9 cellular contexts compared by ENCODE assay signal in the genomic region with DNA sequence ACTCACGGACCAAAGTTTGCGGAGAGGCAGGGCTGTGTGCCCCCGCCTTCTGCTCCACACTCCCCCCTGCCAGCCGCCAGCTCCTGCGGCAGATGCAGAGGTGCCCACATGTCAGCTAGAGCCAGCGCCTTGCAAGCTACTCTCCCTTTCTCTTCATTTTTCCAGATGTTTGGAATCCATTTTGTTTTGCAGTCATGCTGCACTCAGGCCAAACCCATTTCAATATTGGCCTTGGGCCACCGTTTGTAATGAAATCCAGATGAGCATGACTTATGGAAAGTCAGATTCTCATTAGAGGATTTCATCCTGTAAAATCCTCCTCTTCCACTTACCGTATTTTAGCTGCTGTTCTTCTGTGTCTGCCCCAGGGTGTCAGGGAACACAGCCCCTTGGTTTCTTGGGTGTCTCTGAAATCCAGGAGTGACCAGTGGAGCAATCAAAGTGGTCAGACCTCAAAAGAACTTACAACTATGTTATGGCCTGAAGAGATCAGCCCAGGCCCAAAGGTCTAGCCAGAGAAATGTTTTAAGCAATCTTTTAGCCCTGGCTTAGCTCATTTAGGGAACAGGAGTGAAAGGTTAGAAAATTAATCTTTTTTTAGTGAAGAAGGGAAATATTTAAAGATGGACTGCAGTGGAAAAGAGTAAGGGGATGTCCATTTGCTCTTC.
DNase-seq lines count a peak whose midpoint lies in the region; ATAC-seq, FAIRE-seq and TF ChIP-seq lines count a peak whose summit lies in the region.
"Had no signal": no experiment of that assay in that cellular context is flagged by ENCODE, and none has a peak within 500 bp of the region (broad histone marks: within the 10 kb centered on the region; RNA-seq: fewer than 3 reads in every experiment).

No MANE protein-coding gene starts in this region.

- ATAC-seq in HG03460 (IDR thresholded peaks at IDR 0.05; ENCODE audit: unreplicated experiment): no peak
- ATAC-seq in foreskin keratinocyte: no peak

- peaks cover 22% of the 10 kb centered on the region for H3K4me1 ChIP-seq in A673 (ENCODE audit: insufficient read depth, low read length, poor library complexity, severe bottlenecking)
- H3K4me1 ChIP-seq in foreskin keratinocyte: no peaks in the 10 kb centered on the region

- peaks cover 87% of the 10 kb centered on the region for H3K36me3 Mint-ChIP-seq in nephron (ENCODE audit: low read depth)

- peak overlapping the region; percentile 69 for H3K27ac ChIP-seq in A673 (ENCODE audit: low read depth, low read length, poor library complexity, severe bottlenecking)
- no peak overlapping the region for H3K27ac ChIP-seq in foreskin keratinocyte

- H3K27me3 Mint-ChIP-seq in nephron (ENCODE audit: low read depth): no peaks in the 10 kb centered on the region
- H3K27me3 Mint-ChIP-seq: CD4-positive, CD25-positive, alpha-beta regulatory T cell had no signal

- FAIRE-seq in endometrium (lab: Jason Lieb, UNC): peak; percentile 92

- POLR2A ChIA-PET in A673 (lab: Charles Lee; ENCODE audit: low non-redundant PET): no interaction called here

- H3K4me3 ChIP-seq in A673 (ENCODE audit: low read depth, low read length, poor library complexity, severe bottlenecking): no peak overlapping the region

- H3K9me3 ChIP-seq in A673 (ENCODE audit: low read depth, low read length, poor library complexity, severe bottlenecking): no peaks in the 10 kb centered on the region

- intact Hi-C loops in A673 (cut with micrococcal nuclease; ENCODE audit: unreplicated experiment): loop anchor here (10.0 kb wide), 1 partner anchor 224 kb away; no protein-coding TSS in a partner anchor

- CTCF ChIA-PET in A673 (lab: Charles Lee): no interaction called here

- no TSS peak for BruUV-seq in A673 (replicated peaks; lab: Mats Ljungman, UMichigan)

- H3K27me3 ChIP-seq in A673 (replicated peaks; ENCODE audit: insufficient read depth, low read depth, low read length, poor library complexity): no peaks in the 10 kb centered on the region
- no peaks in the 10 kb centered on the region for H3K27me3 ChIP-seq in foreskin keratinocyte

- no peaks in the 10 kb centered on the region for H3K9me3 Mint-ChIP-seq in nephron

- peaks cover 59% of the 10 kb centered on the region for H3K4me1 Mint-ChIP-seq in nephron

- peak overlapping the region; percentile 94 to 99 (median 97) for H3K27ac Mint-ChIP-seq in nephron

- H3K4me3 Mint-ChIP-seq in nephron: peak overlapping the region in 2 of 3 experiments; percentile 2 to 21

- peak; percentile 85 for DNase-seq in A673 (ENCODE audit: low spot score)
- peak; percentile 63 for DNase-seq in HS-5 (ENCODE audit: low read depth)
- no peak for DNase-seq in RKO (ENCODE audit: low spot score)
- DNase-seq in NCI-H1436 (lab: John Stamatoyannopoulos, UW): no peak
- no peak for DNase-seq in foreskin keratinocyte
- DNase-seq: CD4-positive, CD25-positive, alpha-beta regulatory T cell had no signal

- peaks cover 30% of the 10 kb centered on the region for H3K36me3 ChIP-seq in A673 (ENCODE audit: insufficient read depth, low read length, poor library complexity, severe bottlenecking)

- TF ChIP-seq CTCF in A673 (conservative IDR thresholded peaks at IDR 0.05; ENCODE audit: low read depth, low read length): no peak
- no peak for TF ChIP-seq CTCF in nephron (IDR thresholded peaks at IDR 0.05; ENCODE audit: unreplicated experiment in 3 of 3)
- TF ChIP-seq CTCF in foreskin keratinocyte (conservative IDR thresholded peaks at IDR 0.05): no peak

Comparison
In these comparisons a context has a peak if more than half of its experiments do, and no peak if none do; other contexts are left out.
1. DNase-seq: peak in A673 (single experiment) and HS-5 (single experiment); none in RKO (single experiment), NCI-H1436 (single experiment) and foreskin keratinocyte (0 of 2).